In the genomic region with DNA sequence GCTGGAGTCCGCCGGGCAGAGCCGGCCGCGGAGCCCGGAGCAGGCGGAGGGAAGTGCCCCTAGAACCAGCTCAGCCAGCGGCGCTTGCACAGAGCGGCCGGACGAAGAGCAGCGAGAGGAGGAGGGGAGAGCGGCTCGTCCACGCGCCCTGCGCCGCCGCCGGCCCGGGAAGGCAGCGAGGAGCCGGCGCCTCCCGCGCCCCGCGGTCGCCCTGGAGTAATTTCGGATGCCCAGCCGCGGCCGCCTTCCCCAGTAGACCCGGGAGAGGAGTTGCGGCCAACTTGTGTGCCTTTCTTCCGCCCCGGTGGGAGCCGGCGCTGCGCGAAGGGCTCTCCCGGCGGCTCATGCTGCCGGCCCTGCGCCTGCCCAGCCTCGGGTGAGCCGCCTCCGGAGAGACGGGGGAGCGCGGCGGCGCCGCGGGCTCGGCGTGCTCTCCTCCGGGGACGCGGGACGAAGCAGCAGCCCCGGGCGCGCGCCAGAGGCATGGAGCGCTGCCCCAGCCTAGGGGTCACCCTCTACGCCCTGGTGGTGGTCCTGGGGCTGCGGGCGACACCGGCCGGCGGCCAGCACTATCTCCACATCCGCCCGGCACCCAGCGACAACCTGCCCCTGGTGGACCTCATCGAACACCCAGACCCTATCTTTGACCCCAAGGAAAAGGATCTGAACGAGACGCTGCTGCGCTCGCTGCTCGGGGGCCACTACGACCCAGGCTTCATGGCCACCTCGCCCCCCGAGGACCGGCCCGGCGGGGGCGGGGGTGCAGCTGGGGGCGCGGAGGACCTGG, we compare ENCODE assay signal across 7 cellular contexts. TPM values are rescaled to one million over a fixed set of nuclear protein-coding genes. Genes with fewer than 3 reads are reported as not detected.
DNase-seq lines count a peak whose midpoint lies in the region; ATAC-seq and TF ChIP-seq lines count a peak whose summit lies in the region.

No MANE protein-coding gene starts in this region.

- H3K9me3 ChIP-seq in MG63 (no peaks in the 10 kb centered on the region), WERI-Rb-1 (ENCODE audit: severe bottlenecking) (no peaks in the 10 kb centered on the region)

- ATAC-seq in GM18498 (IDR thresholded peaks at IDR 0.05; ENCODE audit: unreplicated experiment) (peak; percentile 53), GM19328 (IDR thresholded peaks at IDR 0.05; ENCODE audit: unreplicated experiment) (no peak)

- no peaks in the 10 kb centered on the region for H3K36me3 ChIP-seq in MG63
- no peaks in the 10 kb centered on the region for H3K36me3 ChIP-seq in WERI-Rb-1

- TF ChIP-seq CTCF in WERI-Rb-1 (IDR thresholded peaks at IDR 0.05; ENCODE audit: low read depth, low read length), result no peak

- no peak overlapping the region for H3K27ac ChIP-seq in WERI-Rb-1

- peak; percentile 81 for DNase-seq in MG63
- peak; percentile 70 for DNase-seq in WERI-Rb-1
- peak; percentile 31 for DNase-seq in cerebellar cortex (ENCODE audit: low spot score)
- peak; percentile 82 for DNase-seq in kidney tubule cell (ENCODE audit: low spot score)
- DNase-seq in stimulated activated CD4-positive, alpha-beta T cell treated with anti-CD3 and anti-CD28 coated beads, Interleukin-1b, Interleukin-23, amount 100 ng/mL, for 4 hours (ENCODE audit: low read depth in 2 of 2), result peak; percentile 30 to 47

- peak overlapping the region; percentile 60 for H3K4me3 ChIP-seq in MG63
- peak overlapping the region; percentile 38 for H3K4me3 ChIP-seq in WERI-Rb-1 (ENCODE audit: low read depth, low read length)

- peaks cover 19% of the 10 kb centered on the region for H3K27me3 ChIP-seq in MG63
- peaks cover 69% of the 10 kb centered on the region for H3K27me3 ChIP-seq in WERI-Rb-1 (ENCODE audit: insufficient read depth, low read depth, severe bottlenecking)

RNA-seq across cellular contexts. Expression of a gene that starts 0.4 kb away (rescaled TPM):
- 7.0 and 7.7 TPM in 2 replicates for total RNA-seq in MG63 (2014; rRNA removed; shearing (Covaris generic); ENCODE audit: low replicate concordance)

Comparison
In these comparisons a context has a peak if more than half of its experiments do, and no peak if none do; other contexts are left out.
1. DNase-seq: peak in every context shown above with its lines; median percentile 82 in kidney tubule cell; 81 in MG63; 70 in WERI-Rb-1; 38 in stimulated activated CD4-positive, alpha-beta T cell treated with anti-CD3 and anti-CD28 coated beads, Interleukin-1b, Interleukin-23, amount 100 ng/mL, for 4 hours; 31 in cerebellar cortex.